In the genomic region with DNA sequence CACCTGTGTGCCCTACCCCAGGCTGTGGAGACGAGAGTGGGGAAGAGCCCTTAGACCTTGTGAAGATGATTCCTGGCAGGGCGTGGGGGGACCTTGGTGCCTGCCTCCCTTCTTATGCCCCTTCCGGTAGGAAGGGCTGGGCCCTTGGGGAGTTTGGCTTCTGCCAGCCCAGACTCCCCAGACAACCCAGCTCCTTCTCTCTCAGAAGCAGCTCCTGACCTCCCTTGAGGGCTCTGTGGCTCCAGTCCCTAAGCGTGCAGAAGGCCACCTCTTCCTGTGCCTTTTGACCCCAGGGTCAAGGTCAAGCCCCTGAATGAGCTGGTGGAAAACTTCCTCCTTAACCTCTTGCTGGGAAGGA, we compare ENCODE assay signal across 8 cellular contexts. TPM values are rescaled to one million over a fixed set of nuclear protein-coding genes. Genes with fewer than 3 reads are reported as not detected.
A peak's percentile ranks its signal among the peaks of the same experiment; 100 is the strongest.
DNase-seq lines count a peak whose midpoint lies in the region; ATAC-seq and TF ChIP-seq lines count a peak whose summit lies in the region.

No MANE protein-coding gene starts in this region.

- peaks cover 12 to 59% of the 10 kb centered on the region in 2 donors for H3K4me1 ChIP-seq in left lung

- H3K27me3 ChIP-seq in left lung: no peaks in the 10 kb centered on the region

- H3K9me3 Mint-ChIP-seq in activated naive CD4-positive, alpha-beta T cell treated with anti-CD3 and anti-CD28 coated beads, Interleukin-2, amount 10 ng/mL, durations not matched to agents 7 days and 5 days: no peaks in the 10 kb centered on the region
- no peaks in the 10 kb centered on the region for H3K9me3 Mint-ChIP-seq in activated T-helper 1 cell treated with anti-CD3 and anti-CD28 coated beads, Interleukin-12 subunit alpha, Interleukin-12 subunit beta, Interleukin-2, Interleukin-4 antibody, amounts not matched to agents 30 ng/mL and 10 ng/mL and 1 ng/mL, durations not matched to agents 14 hours and 24 hours and 36 hours
- no peaks in the 10 kb centered on the region for H3K9me3 Mint-ChIP-seq in type B pancreatic cell

- no peak for DNase-seq in activated naive CD4-positive, alpha-beta T cell treated with anti-CD3 and anti-CD28 coated beads, Interleukin-2, amount 10 ng/mL, durations not matched to agents 7 days and 5 days
- no peak for DNase-seq in activated naive CD4-positive, alpha-beta T cell (lab: John Stamatoyannopoulos, UW)
- no peak for DNase-seq in activated T-helper 1 cell treated with anti-CD3 and anti-CD28 coated beads, Interleukin-12 subunit alpha, Interleukin-12 subunit beta, Interleukin-2, Interleukin-4 antibody, amounts not matched to agents 30 ng/mL and 10 ng/mL and 1 ng/mL, durations not matched to agents 14 hours and 24 hours and 36 hours (ENCODE audit: low spot score)
- no peak for DNase-seq in left lung
- DNase-seq in type B pancreatic cell (ENCODE audit: extremely low spot score, unreplicated experiment): no peak

- H3K36me3 Mint-ChIP-seq in activated naive CD4-positive, alpha-beta T cell treated with anti-CD3 and anti-CD28 coated beads, Interleukin-2, amount 10 ng/mL, durations not matched to agents 7 days and 5 days: peaks cover 6% of the 10 kb centered on the region
- H3K36me3 Mint-ChIP-seq in activated T-helper 1 cell treated with anti-CD3 and anti-CD28 coated beads, Interleukin-12 subunit alpha, Interleukin-12 subunit beta, Interleukin-2, Interleukin-4 antibody, amounts not matched to agents 30 ng/mL and 10 ng/mL and 1 ng/mL, durations not matched to agents 14 hours and 24 hours and 36 hours (ENCODE audit: low read depth): no peaks in the 10 kb centered on the region
- no peaks in the 10 kb centered on the region for H3K36me3 Mint-ChIP-seq in type B pancreatic cell

- intact Hi-C loops in activated T-helper 1 cell treated with anti-CD3 and anti-CD28 coated beads, Interleukin-12 subunit alpha, Interleukin-12 subunit beta, Interleukin-2, Interleukin-4 antibody, amounts not matched to agents 30 ng/mL and 10 ng/mL and 1 ng/mL, durations not matched to agents 14 hours and 24 hours and 36 hours (cut with micrococcal nuclease): no loop called here
- intact Hi-C loops in left lung (cut with DNase I): no loop called here

- no peaks in the 10 kb centered on the region for H3K36me3 ChIP-seq in left lung

- TF ChIP-seq CTCF in left lung (IDR thresholded peaks at IDR 0.05) (no peak), type B pancreatic cell (conservative IDR thresholded peaks at IDR 0.05) (no peak)

- H3K9me3 ChIP-seq in left lung: no peaks in the 10 kb centered on the region

- H3K27ac ChIP-seq in left lung: peak overlapping the region; percentile 81 to 85

- H3K27me3 Mint-ChIP-seq in activated naive CD4-positive, alpha-beta T cell treated with anti-CD3 and anti-CD28 coated beads, Interleukin-2, amount 10 ng/mL, durations not matched to agents 7 days and 5 days: peaks cover 21% of the 10 kb centered on the region
- no peaks in the 10 kb centered on the region for H3K27me3 Mint-ChIP-seq in activated T-helper 1 cell treated with anti-CD3 and anti-CD28 coated beads, Interleukin-12 subunit alpha, Interleukin-12 subunit beta, Interleukin-2, Interleukin-4 antibody, amounts not matched to agents 30 ng/mL and 10 ng/mL and 1 ng/mL, durations not matched to agents 14 hours and 24 hours and 36 hours (ENCODE audit: insufficient read depth)
- peaks cover 4% of the 10 kb centered on the region for H3K27me3 Mint-ChIP-seq in type B pancreatic cell

- peak overlapping the region; percentile 73 for H3K27ac Mint-ChIP-seq in activated naive CD4-positive, alpha-beta T cell treated with anti-CD3 and anti-CD28 coated beads, Interleukin-2, amount 10 ng/mL, durations not matched to agents 7 days and 5 days
- peak overlapping the region; percentile 55 for H3K27ac Mint-ChIP-seq in activated T-helper 1 cell treated with anti-CD3 and anti-CD28 coated beads, Interleukin-12 subunit alpha, Interleukin-12 subunit beta, Interleukin-2, Interleukin-4 antibody, amounts not matched to agents 30 ng/mL and 10 ng/mL and 1 ng/mL, durations not matched to agents 14 hours and 24 hours and 36 hours
- H3K27ac Mint-ChIP-seq in type B pancreatic cell: peak overlapping the region; percentile 80

- peaks cover 46% of the 10 kb centered on the region for H3K4me1 Mint-ChIP-seq in activated naive CD4-positive, alpha-beta T cell treated with anti-CD3 and anti-CD28 coated beads, Interleukin-2, amount 10 ng/mL, durations not matched to agents 7 days and 5 days
- H3K4me1 Mint-ChIP-seq in activated T-helper 1 cell treated with anti-CD3 and anti-CD28 coated beads, Interleukin-12 subunit alpha, Interleukin-12 subunit beta, Interleukin-2, Interleukin-4 antibody, amounts not matched to agents 30 ng/mL and 10 ng/mL and 1 ng/mL, durations not matched to agents 14 hours and 24 hours and 36 hours (ENCODE audit: low read depth): peaks cover 49% of the 10 kb centered on the region
- peaks cover 8% of the 10 kb centered on the region for H3K4me1 Mint-ChIP-seq in type B pancreatic cell (ENCODE audit: unreplicated experiment)

- peak overlapping the region; percentile 57 to 66 for H3K4me3 ChIP-seq in left lung

- peak; percentile 8 for ATAC-seq in left lung
- no peak for ATAC-seq in HG03460 (IDR thresholded peaks at IDR 0.05; ENCODE audit: unreplicated experiment)
- ATAC-seq in GM21526 (IDR thresholded peaks at IDR 0.05; ENCODE audit: low FRiP score, unreplicated experiment): no peak
- ATAC-seq in GM19467 (IDR thresholded peaks at IDR 0.05; ENCODE audit: unreplicated experiment): no peak

- CTCF ChIA-PET in activated naive CD4-positive, alpha-beta T cell treated with anti-CD3 and anti-CD28 coated beads, Interleukin-2, amount 10 ng/mL, durations not matched to agents 7 days and 5 days (lab: Charles Lee): interaction anchor here (0.8 to 4.0 kb wide), 4 partner anchors 8 to 30 kb away, joined by 3 to 25 read pairs (median 6); no protein-coding TSS in a partner anchor

- H3K4me3 Mint-ChIP-seq in activated naive CD4-positive, alpha-beta T cell treated with anti-CD3 and anti-CD28 coated beads, Interleukin-2, amount 10 ng/mL, durations not matched to agents 7 days and 5 days: peak overlapping the region; percentile 81
- peak overlapping the region; percentile 88 for H3K4me3 Mint-ChIP-seq in activated T-helper 1 cell treated with anti-CD3 and anti-CD28 coated beads, Interleukin-12 subunit alpha, Interleukin-12 subunit beta, Interleukin-2, Interleukin-4 antibody, amounts not matched to agents 30 ng/mL and 10 ng/mL and 1 ng/mL, durations not matched to agents 14 hours and 24 hours and 36 hours
- H3K4me3 Mint-ChIP-seq in type B pancreatic cell: peak overlapping the region; percentile 89

RNA-seq across cellular contexts. Expression of a gene that starts 1.0 kb away (rescaled TPM):
- total RNA-seq in activated T-helper 1 cell treated with anti-CD3 and anti-CD28 coated beads, Interleukin-12 subunit alpha, Interleukin-12 subunit beta, Interleukin-2, Interleukin-4 antibody, amounts not matched to agents 30 ng/mL and 10 ng/mL and 1 ng/mL, durations not matched to agents 14 hours and 24 hours and 36 hours: 324 and 331 TPM in 2 replicates
- total RNA-seq in left lung: 100 to 1,000 TPM in 1 of 2 donors, 10 to 100 TPM in 1; 85.6 to 104 TPM
- total RNA-seq in type B pancreatic cell (ENCODE audit: low replicate concordance): 27.7 and 31.8 TPM in 2 replicates

RNA-seq across cellular contexts. Expression of a gene that starts 58.3 kb away (rescaled TPM):
- 492 and 496 TPM in 2 replicates for total RNA-seq in activated T-helper 1 cell treated with anti-CD3 and anti-CD28 coated beads, Interleukin-12 subunit alpha, Interleukin-12 subunit beta, Interleukin-2, Interleukin-4 antibody, amounts not matched to agents 30 ng/mL and 10 ng/mL and 1 ng/mL, durations not matched to agents 14 hours and 24 hours and 36 hours
- total RNA-seq in left lung: 100 to 1,000 TPM; 266 to 355 TPM
- 358 and 559 TPM in 2 replicates for total RNA-seq in type B pancreatic cell (ENCODE audit: low replicate concordance)
